Comparison of ENCODE assay signal across 1 cellular context in genomic region chr3:184758056-184758455, GRCh38.
TF ChIP-seq lines count a peak whose summit lies in the region.

No MANE protein-coding gene starts in this region.

TF ChIP-seq in IMR-90, 13 proteins besides CTCF, POLR2A, EP300 and RAD21:
- no peak for TF ChIP-seq CEBPB (IDR thresholded peaks at IDR 0.05; ENCODE audit: low read depth, low read length)
- TF ChIP-seq CHD1 (IDR thresholded peaks at IDR 0.05; ENCODE audit: low read depth, low read length) = no peak
TF ChIP-seq in IMR-90: peak in this region for 0.
